Comparison of ENCODE assay signal across 8 cellular contexts in genomic region chr19:45768644-45769053, GRCh38. TPM values are rescaled to one million over a fixed set of nuclear protein-coding genes. Genes with fewer than 3 reads are reported as not detected.
DNase-seq lines count a peak whose midpoint lies in the region; ATAC-seq and TF ChIP-seq lines count a peak whose summit lies in the region.

No MANE protein-coding gene starts in this region.

- peak overlapping the region; percentile 91 for H3K27ac Mint-ChIP-seq in HFFc6
- H3K27ac Mint-ChIP-seq in WTC11, result peak overlapping the region; percentile 100
- peak overlapping the region; percentile 100 for H3K27ac Mint-ChIP-seq in endodermal cell
- peak overlapping the region; percentile 83 to 92 for H3K27ac Mint-ChIP-seq in natural killer cell treated with Interleukin-12 subunit alpha and Interleukin-12 subunit beta and Interleukin-15 and Interleukin-18, amount 100 ng/mL, for 72 hours

- CTCF ChIA-PET in WTC11 (lab: Charles Lee), result interaction anchor here (0.6 to 5.6 kb wide), 24 partner anchors 9 to 998 kb away, joined by 3 to 175 read pairs (median 7); partner anchors contain the start of genes DMPK, DMWD, FBXO46 and FOXA3

- H3K4me1 ChIP-seq in endodermal cell (ENCODE audit: control insufficient read depth, insufficient read depth, low read length), result peaks cover 13% of the 10 kb centered on the region

- H3K9me3 Mint-ChIP-seq in HFFc6 (no peaks in the 10 kb centered on the region), WTC11 (no peaks in the 10 kb centered on the region), endodermal cell (no peaks in the 10 kb centered on the region)
- H3K9me3 Mint-ChIP-seq in natural killer cell treated with Interleukin-12 subunit alpha and Interleukin-12 subunit beta and Interleukin-15 and Interleukin-18, amount 100 ng/mL, for 72 hours, result no peaks in the 10 kb centered on the region

- no peaks in the 10 kb centered on the region for H3K27me3 ChIP-seq in endodermal cell (ENCODE audit: control insufficient read depth, insufficient read depth, low read length, poor library complexity, severe bottlenecking)

- WGBS in endodermal cell (ENCODE audit: insufficient coverage in 1 of 2, insufficient read length in 1 of 2), 2 experiments, result 0% methylated on average over 19 to 41 of the region's 41 CpGs

- peak overlapping the region; percentile 57 for H3K4me3 ChIP-seq in AG09309 (ENCODE audit: control insufficient read depth, low read depth, low read length)
- H3K4me3 ChIP-seq in endodermal cell (ENCODE audit: low read length), result peak overlapping the region; percentile 90

- no peak for TF ChIP-seq CTCF in AG09309 (IDR thresholded peaks at IDR 0.05; ENCODE audit: control insufficient read depth, insufficient read depth, low read depth, low read length, missing control alignments)
- TF ChIP-seq CTCF in HFFc6 (IDR thresholded peaks at IDR 0.05), result no peak
- no peak for TF ChIP-seq CTCF in WTC11 (IDR thresholded peaks at IDR 0.05)
- no peak for TF ChIP-seq CTCF in endodermal cell (conservative IDR thresholded peaks at IDR 0.05)

- ATAC-seq in WTC11 (no peak), GM21515 (IDR thresholded peaks at IDR 0.05; ENCODE audit: unreplicated experiment) (no peak)
- ATAC-seq in natural killer cell treated with Interleukin-12 subunit alpha and Interleukin-12 subunit beta and Interleukin-15 and Interleukin-18, amount 100 ng/mL, for 72 hours, result no peak

- H3K27me3 Mint-ChIP-seq in HFFc6 (ENCODE audit: insufficient read depth), result peaks cover 26% of the 10 kb centered on the region
- peaks cover 2% of the 10 kb centered on the region; the same call in 1 of the 2 replicates for H3K27me3 Mint-ChIP-seq in WTC11 (ENCODE audit: low read depth)
- no peaks in the 10 kb centered on the region for H3K27me3 Mint-ChIP-seq in endodermal cell (ENCODE audit: insufficient read depth)
- H3K27me3 Mint-ChIP-seq in natural killer cell treated with Interleukin-12 subunit alpha and Interleukin-12 subunit beta and Interleukin-15 and Interleukin-18, amount 100 ng/mL, for 72 hours, result no peaks in the 10 kb centered on the region

- H3K36me3 Mint-ChIP-seq in HFFc6 (ENCODE audit: low read depth) (peaks cover 15% of the 10 kb centered on the region), WTC11 (no peaks in the 10 kb centered on the region), endodermal cell (ENCODE audit: low read depth) (peaks cover 15% of the 10 kb centered on the region)
- H3K36me3 Mint-ChIP-seq in natural killer cell treated with Interleukin-12 subunit alpha and Interleukin-12 subunit beta and Interleukin-15 and Interleukin-18, amount 100 ng/mL, for 72 hours, result no peaks in the 10 kb centered on the region

- H3K4me3 Mint-ChIP-seq in HFFc6 (peak overlapping the region; percentile 92), WTC11 (peak overlapping the region; percentile 97), endodermal cell (peak overlapping the region; percentile 95)
- H3K4me3 Mint-ChIP-seq in natural killer cell treated with Interleukin-12 subunit alpha and Interleukin-12 subunit beta and Interleukin-15 and Interleukin-18, amount 100 ng/mL, for 72 hours, result peak overlapping the region; percentile 88

- peak overlapping the region; percentile 97 for H3K27ac ChIP-seq in endodermal cell (ENCODE audit: low read depth, low read length)

- H3K9me3 ChIP-seq in endodermal cell (ENCODE audit: control insufficient read depth, low read length), result no peaks in the 10 kb centered on the region

- H3K36me3 ChIP-seq in endodermal cell (ENCODE audit: control insufficient read depth, insufficient read depth, low read length), result peaks cover 4% of the 10 kb centered on the region

- DNase-seq in AG09309 (ENCODE audit: low read depth) (no peak), HFFc6 (no peak), WTC11 (ENCODE audit: low spot score) (peak; percentile 61), endodermal cell (peak; percentile 81), mucosa of gallbladder (ENCODE audit: low spot score) (no peak), foreskin melanocyte (no peak)
- peak; percentile 75 for DNase-seq in natural killer cell treated with Interleukin-12 subunit alpha and Interleukin-12 subunit beta and Interleukin-15 and Interleukin-18, amount 100 ng/mL, for 72 hours (ENCODE audit: low spot score)

- POLR2A ChIA-PET in WTC11 (lab: Charles Lee), result interaction anchor here (0.5 to 4.8 kb wide), 26 partner anchors 11 to 185 kb away, joined by 3 to 115 read pairs (median 6); partner anchors contain the start of genes DMPK, DMWD, FBXO46 and QPCTL

- H3K4me1 Mint-ChIP-seq in HFFc6 (ENCODE audit: low read depth) (peaks cover 22% of the 10 kb centered on the region), WTC11 (peaks cover 26% of the 10 kb centered on the region), endodermal cell (peaks cover 18% of the 10 kb centered on the region)
- H3K4me1 Mint-ChIP-seq in natural killer cell treated with Interleukin-12 subunit alpha and Interleukin-12 subunit beta and Interleukin-15 and Interleukin-18, amount 100 ng/mL, for 72 hours (ENCODE audit: low read depth in 2 of 2), result peaks cover 4 to 14% of the 10 kb centered on the region in 2 donors

- peak overlapping the region; percentile 97 for H3K9ac ChIP-seq in endodermal cell (ENCODE audit: extremely low read depth, low read length, poor library complexity, severe bottlenecking)

TF ChIP-seq in WTC11, 78 proteins besides CTCF, POLR2A, EP300 and RAD21:
- TF ChIP-seq NR3C1 (CRISPR knock-in tag; conservative IDR thresholded peaks at IDR 0.05; ENCODE audit: low read depth) (0 out of 2 replicates have a peak, but pooled peaks have one; percentile 60), SMAD3 (CRISPR knock-in tag; IDR thresholded peaks at IDR 0.05; ENCODE audit: borderline replicate concordance) (no peak)

RNA-seq across cellular contexts. Expression of gene SIX5, which starts 0.4 kb away (rescaled TPM):
- 10 to 100 TPM; 14.0 to 15.1 (median 14.4) TPM for total RNA-seq in HFFc6 (2021; fragmentation: NEBNext Ultra II Directional; extraction: Animal tissue kit (Norgen Biotek cat#: 25700))
- 26.0 to 37.0 TPM (median 36.5 TPM) in 3 replicates for total RNA-seq in WTC11 (2021)
- total RNA-seq in endodermal cell, result 10 to 100 TPM; 41.6 to 46.4 TPM
- 38.7 TPM for polyA plus RNA-seq in endodermal cell (2013, experiment 1 of 2)
- 33.4 TPM for polyA plus RNA-seq in endodermal cell (2013, experiment 2 of 2)
- 1 to 10 TPM; 3.0 to 3.6 TPM for total RNA-seq in natural killer cell treated with Interleukin-12 subunit alpha and Interleukin-12 subunit beta and Interleukin-15 and Interleukin-18, amount 100 ng/mL, for 72 hours
- total RNA-seq in mucosa of gallbladder, result 29.6 TPM

RNA-seq across cellular contexts. Expression of gene DMPK, which starts 13.6 kb away (rescaled TPM):
- total RNA-seq in HFFc6 (2021; fragmentation: NEBNext Ultra II Directional; extraction: Animal tissue kit (Norgen Biotek cat#: 25700)), result 100 to 1,000 TPM in 4 of 6 experiments, 10 to 100 TPM in 2; 85.5 to 144 (median 102) TPM
- total RNA-seq in WTC11 (2021), result 34.4 to 42.7 TPM (median 38.8 TPM) in 3 replicates
- total RNA-seq in endodermal cell, result 10 to 100 TPM; 58.8 to 75.9 TPM
- 50.5 TPM for polyA plus RNA-seq in endodermal cell (2013, experiment 1 of 2)
- 46.7 TPM for polyA plus RNA-seq in endodermal cell (2013, experiment 2 of 2)
- total RNA-seq in natural killer cell treated with Interleukin-12 subunit alpha and Interleukin-12 subunit beta and Interleukin-15 and Interleukin-18, amount 100 ng/mL, for 72 hours, result 10 to 100 TPM; 40.8 to 51.1 TPM
- total RNA-seq in mucosa of gallbladder, result 163 TPM

RNA-seq across cellular contexts. Expression of gene DMWD, which starts 24.0 kb away (rescaled TPM):
- 10 to 100 TPM; 53.4 to 63.2 (median 55.3) TPM for total RNA-seq in HFFc6 (2021; fragmentation: NEBNext Ultra II Directional; extraction: Animal tissue kit (Norgen Biotek cat#: 25700))
- total RNA-seq in WTC11 (2021), result 50.2 to 60.7 TPM (median 56.6 TPM) in 3 replicates
- 10 to 100 TPM; 86.4 to 86.9 TPM for total RNA-seq in endodermal cell
- polyA plus RNA-seq in endodermal cell (2013, experiment 1 of 2), result 61.6 TPM
- 53.9 TPM for polyA plus RNA-seq in endodermal cell (2013, experiment 2 of 2)
- 10 to 100 TPM; 51.3 to 76.6 TPM for total RNA-seq in natural killer cell treated with Interleukin-12 subunit alpha and Interleukin-12 subunit beta and Interleukin-15 and Interleukin-18, amount 100 ng/mL, for 72 hours
- 66.0 TPM for total RNA-seq in mucosa of gallbladder

RNA-seq across cellular contexts. Expression of gene MEIOSIN, which starts 35.4 kb away (rescaled TPM):
- not detected for total RNA-seq in HFFc6 (2021; fragmentation: NEBNext Ultra II Directional; extraction: Animal tissue kit (Norgen Biotek cat#: 25700))
- total RNA-seq in WTC11 (2021) (0.11 to 0.23 TPM in 2 of 3 replicates, not detected in the other), endodermal cell (not detected), mucosa of gallbladder (not detected)
- not detected for polyA plus RNA-seq in endodermal cell (2013, experiment 1 of 2)
- not detected for polyA plus RNA-seq in endodermal cell (2013, experiment 2 of 2)
- total RNA-seq in natural killer cell treated with Interleukin-12 subunit alpha and Interleukin-12 subunit beta and Interleukin-15 and Interleukin-18, amount 100 ng/mL, for 72 hours, result not detected

RNA-seq across cellular contexts. Expression of gene FBXO46, which starts 38.0 kb away (rescaled TPM):
- 10 to 100 TPM in 4 of 6 experiments, 1 to 10 TPM in 2; 8.4 to 14.5 (median 11.0) TPM for total RNA-seq in HFFc6 (2021; fragmentation: NEBNext Ultra II Directional; extraction: Animal tissue kit (Norgen Biotek cat#: 25700))
- total RNA-seq in WTC11 (2021) (40.1 to 46.3 TPM (median 43.3 TPM) in 3 replicates), endodermal cell (10 to 100 TPM; 36.5 to 42.8 TPM), mucosa of gallbladder (22.0 TPM)
- polyA plus RNA-seq in endodermal cell (2013, experiment 1 of 2), result 17.2 TPM
- polyA plus RNA-seq in endodermal cell (2013, experiment 2 of 2), result 15.6 TPM
- 10 to 100 TPM; 36.9 to 53.8 TPM for total RNA-seq in natural killer cell treated with Interleukin-12 subunit alpha and Interleukin-12 subunit beta and Interleukin-15 and Interleukin-18, amount 100 ng/mL, for 72 hours

Comparison
In these comparisons a context has a peak if more than half of its experiments do, and no peak if none do; other contexts are left out.
1. DNase-seq: peak in WTC11 (single experiment), endodermal cell (single experiment) and natural killer cell treated with Interleukin-12 subunit alpha and Interleukin-12 subunit beta and Interleukin-15 and Interleukin-18, amount 100 ng/mL, for 72 hours (single experiment); none in AG09309 (single experiment), HFFc6 (single experiment), mucosa of gallbladder (single experiment) and foreskin melanocyte (single experiment).
2. Peak in every context shown above with its lines, with median percentiles within 50 percentile points of each other: H3K27ac Mint-ChIP-seq and H3K4me3 Mint-ChIP-seq.